In the genomic region with DNA sequence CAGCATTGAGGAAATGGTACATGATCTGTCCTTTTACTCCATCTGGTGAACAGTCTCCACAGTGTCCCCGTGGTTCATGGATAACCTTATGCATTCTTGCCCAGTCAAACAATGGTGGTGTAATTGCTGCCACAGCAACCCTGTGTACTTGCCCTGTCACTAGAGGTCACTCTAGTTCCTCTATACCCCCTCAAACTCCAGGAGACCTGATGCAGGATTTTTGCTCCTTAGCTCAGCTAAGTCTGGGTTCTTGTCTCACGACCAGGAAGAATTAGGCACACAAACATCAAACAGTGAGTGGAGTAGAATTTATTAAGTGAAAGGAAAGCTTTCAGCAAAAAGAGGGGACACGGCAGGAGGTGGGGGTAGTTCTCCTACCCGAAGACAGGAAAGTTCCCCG, we compare ENCODE assay signal across 30 cellular contexts. TPM values are rescaled to one million over a fixed set of nuclear protein-coding genes. Genes with fewer than 3 reads are reported as not detected.
DNase-seq lines count a peak whose midpoint lies in the region; ATAC-seq and TF ChIP-seq lines count a peak whose summit lies in the region.
"Had no signal": no experiment of that assay in that cellular context is flagged by ENCODE, and none has a peak within 500 bp of the region (broad histone marks: within the 10 kb centered on the region; RNA-seq: fewer than 3 reads in every experiment).

No MANE protein-coding gene starts in this region.

- H3K4me1 Mint-ChIP-seq in MCF 10A (ENCODE audit: insufficient read depth, unreplicated experiment) (peaks cover 6% of the 10 kb centered on the region), endodermal cell (peaks cover 2% of the 10 kb centered on the region)
- H3K4me1 Mint-ChIP-seq in activated CD4-positive, alpha-beta memory T cell treated with anti-CD3 and anti-CD28 coated beads for 36 hours (ENCODE audit: low read depth), result no peaks in the 10 kb centered on the region
- H3K4me1 Mint-ChIP-seq: activated CD4-positive, alpha-beta memory T cell treated with anti-CD3 and anti-CD28 coated beads, Interleukin-2, amount 10 ng/mL, durations not matched to agents 7 days and 5 days; T-cell had no signal

- POLR2A ChIA-PET in MCF 10A (lab: Yijun Ruan, JAX), result no interaction called here
- POLR2A ChIA-PET in activated CD4-positive, alpha-beta memory T cell treated with anti-CD3 and anti-CD28 coated beads for 36 hours (lab: Charles Lee), result no interaction called here

- CTCF ChIA-PET in mammary epithelial cell (lab: Charles Lee; ENCODE audit: low non-redundant PET), result interaction anchor here (0.6 kb wide), 2 partner anchors 8 to 168 kb away, joined by 3 read pairs; no protein-coding TSS in a partner anchor
- CTCF ChIA-PET in MCF 10A (lab: Yijun Ruan, JAX), result interaction anchor here (0.7 to 1.1 kb wide), 3 partner anchors 19 to 1503 kb away, joined by 3 to 7 read pairs (median 3); no protein-coding TSS in a partner anchor
- CTCF ChIA-PET in activated CD4-positive, alpha-beta memory T cell treated with anti-CD3 and anti-CD28 coated beads for 36 hours (lab: Charles Lee), result interaction anchor here (0.6 kb wide), 1 partner anchor 129 kb away, joined by 3 read pairs; no protein-coding TSS in a partner anchor

- H3K27ac ChIP-seq in mammary epithelial cell (ENCODE audit: insufficient read depth, low read depth, low read length), result no peak overlapping the region
- H3K27ac ChIP-seq in endodermal cell (ENCODE audit: low read depth, low read length), result no peak overlapping the region
- H3K27ac ChIP-seq: BLaER1, coronary artery, heart right ventricle, Peyer's patch, right atrium auricular region, SJCRH30, tibial nerve had no signal

- no peaks in the 10 kb centered on the region for H3K27me3 Mint-ChIP-seq in MCF 10A (ENCODE audit: insufficient read depth, unreplicated experiment)
- H3K27me3 Mint-ChIP-seq in endodermal cell (ENCODE audit: insufficient read depth), result no peaks in the 10 kb centered on the region
- H3K27me3 Mint-ChIP-seq in activated CD4-positive, alpha-beta memory T cell treated with anti-CD3 and anti-CD28 coated beads for 36 hours, result peaks cover 3% of the 10 kb centered on the region
- H3K27me3 Mint-ChIP-seq: activated CD4-positive, alpha-beta memory T cell treated with anti-CD3 and anti-CD28 coated beads, Interleukin-2, amount 10 ng/mL, durations not matched to agents 7 days and 5 days; memory B cell had no signal

- H3K9me3 ChIP-seq in mammary epithelial cell (replicated peaks; ENCODE audit: insufficient read depth, low read length), result peaks cover 4% of the 10 kb centered on the region
- H3K9me3 ChIP-seq in endodermal cell (ENCODE audit: control insufficient read depth, low read length), result peaks cover 29% of the 10 kb centered on the region
- H3K9me3 ChIP-seq: SJCRH30 had no signal

- H3K36me3 ChIP-seq in mammary epithelial cell (ENCODE audit: insufficient read depth, low read length) (no peaks in the 10 kb centered on the region), endodermal cell (ENCODE audit: control insufficient read depth, insufficient read depth, low read length) (no peaks in the 10 kb centered on the region)
- H3K36me3 ChIP-seq: heart right ventricle, Peyer's patch, right atrium auricular region, SJCRH30, tibial nerve had no signal

- no peak for ATAC-seq in HG03097 (IDR thresholded peaks at IDR 0.05; ENCODE audit: low FRiP score, unreplicated experiment)
- ATAC-seq: activated CD4-positive, CD25-positive, alpha-beta regulatory T cell treated with anti-CD3 and anti-CD28 coated beads, Interleukin-2, amount 50 U/mL, for 24 hours; heart right ventricle; left cardiac atrium; T-cell had no signal

- H3K4me1 ChIP-seq in mammary epithelial cell (ENCODE audit: insufficient read depth, low read length) (no peaks in the 10 kb centered on the region), endodermal cell (ENCODE audit: control insufficient read depth, insufficient read depth, low read length) (no peaks in the 10 kb centered on the region)
- H3K4me1 ChIP-seq: heart right ventricle, Peyer's patch, right atrium auricular region, SJCRH30, tibial nerve had no signal

- intact Hi-C loops in mammary epithelial cell (cut with micrococcal nuclease), result no loop called here
- intact Hi-C loops in MCF 10A (cut with micrococcal nuclease), result no loop called here
- intact Hi-C loops in activated CD4-positive, alpha-beta memory T cell treated with anti-CD3 and anti-CD28 coated beads for 36 hours (cut with micrococcal nuclease), result no loop called here

- H3K27me3 ChIP-seq in mammary epithelial cell (ENCODE audit: insufficient read depth, low read length) (no peaks in the 10 kb centered on the region), endodermal cell (ENCODE audit: control insufficient read depth, insufficient read depth, low read length, poor library complexity, severe bottlenecking) (no peaks in the 10 kb centered on the region)
- H3K27me3 ChIP-seq: BLaER1, heart right ventricle, Peyer's patch, right atrium auricular region, SJCRH30, tibial nerve had no signal

- H3K27ac Mint-ChIP-seq in MCF 10A (ENCODE audit: low read depth, unreplicated experiment), result no peak overlapping the region
- no peak overlapping the region for H3K27ac Mint-ChIP-seq in endodermal cell
- no peak overlapping the region for H3K27ac Mint-ChIP-seq in activated CD4-positive, alpha-beta memory T cell treated with anti-CD3 and anti-CD28 coated beads for 36 hours
- H3K27ac Mint-ChIP-seq: activated CD4-positive, alpha-beta memory T cell treated with anti-CD3 and anti-CD28 coated beads, Interleukin-2, amount 10 ng/mL, durations not matched to agents 7 days and 5 days; memory B cell; T-cell had no signal

- no peaks in the 10 kb centered on the region for H4K20me1 ChIP-seq in mammary epithelial cell (ENCODE audit: insufficient read depth, low read length)
- H4K20me1 ChIP-seq: BLaER1 had no signal

- no peak for TF ChIP-seq POLR2A in NB4 (IDR thresholded peaks at IDR 0.05; ENCODE audit: extremely low read depth, insufficient read length)

- H3K4me3 ChIP-seq in mammary epithelial cell (replicated peaks in 1 of 3; ENCODE audit: insufficient read depth in 1 of 3, low read depth in 2 of 3, low read length in 3 of 3), result no peak overlapping the region
- H3K4me3 ChIP-seq in NB4 (ENCODE audit: low read depth, low read length), result no peak overlapping the region
- H3K4me3 ChIP-seq in endodermal cell (ENCODE audit: low read length), result peak overlapping the region; percentile 58
- H3K4me3 ChIP-seq: BLaER1, coronary artery, heart right ventricle, Peyer's patch, right atrium auricular region, SJCRH30, tibial nerve had no signal

- BruUV-seq in mammary epithelial cell (replicated peaks; lab: Mats Ljungman, UMichigan) (no TSS peak), MCF 10A (replicated peaks; lab: Mats Ljungman, UMichigan) (no TSS peak)

- H3K9me3 Mint-ChIP-seq in MCF 10A (ENCODE audit: unreplicated experiment) (peaks cover 7% of the 10 kb centered on the region), endodermal cell (peaks cover 29% of the 10 kb centered on the region)
- no peaks in the 10 kb centered on the region for H3K9me3 Mint-ChIP-seq in activated CD4-positive, alpha-beta memory T cell treated with anti-CD3 and anti-CD28 coated beads for 36 hours
- H3K9me3 Mint-ChIP-seq: T-cell had no signal

- DNase-seq in mammary epithelial cell (peak; percentile 28), MCF 10A (ENCODE audit: unreplicated experiment) (no peak), NB4 (ENCODE audit: low read depth) (peak; percentile 29), endodermal cell (no peak), AG08396 (ENCODE audit: low spot score) (no peak), kidney glomerular epithelial cell (lab: John Stamatoyannopoulos, UW) (no peak)
- no peak for DNase-seq in activated CD4-positive, alpha-beta memory T cell treated with anti-CD3 and anti-CD28 coated beads for 36 hours
- DNase-seq: activated CD4-positive, alpha-beta memory T cell treated with anti-CD3 and anti-CD28 coated beads, Interleukin-2, amount 10 ng/mL, durations not matched to agents 7 days and 5 days; activated CD8-positive, alpha-beta memory T cell treated with anti-CD3 and anti-CD28 coated beads, Interleukin-2, amount 50 U/mL, for 48 hours; activated naive CD4-positive, alpha-beta T cell treated with anti-CD3 and anti-CD28 coated beads, Interleukin-2, amount 50 U/mL, for 16 hours; anterior cingulate cortex; COR-L47; DND-41; effector memory CD4-positive, alpha-beta T cell; foreskin melanocyte; heart right ventricle; left cardiac atrium; MV-4-11; NCI-H1694 treated with DMSO at 0.1 percent for 48 hours; NCI-H524; Peyer's patch; SJCRH30; T-cell had no signal

- H3K79me2 ChIP-seq in mammary epithelial cell (ENCODE audit: insufficient read depth, low read length), result no peaks in the 10 kb centered on the region

- H2AFZ ChIP-seq in mammary epithelial cell (ENCODE audit: low read depth, low read length), result no peak overlapping the region

- H3K36me3 Mint-ChIP-seq in MCF 10A (ENCODE audit: insufficient read depth, unreplicated experiment) (no peaks in the 10 kb centered on the region), endodermal cell (ENCODE audit: low read depth) (no peaks in the 10 kb centered on the region)
- H3K36me3 Mint-ChIP-seq in activated CD4-positive, alpha-beta memory T cell treated with anti-CD3 and anti-CD28 coated beads for 36 hours, result no peaks in the 10 kb centered on the region

- H3K4me2 ChIP-seq in mammary epithelial cell (ENCODE audit: insufficient read depth, low read depth, low read length), result no peak overlapping the region
- H3K4me2 ChIP-seq: BLaER1 had no signal

- H3K4me3 Mint-ChIP-seq in MCF 10A (ENCODE audit: unreplicated experiment), result no peak overlapping the region
- no peak overlapping the region for H3K4me3 Mint-ChIP-seq in endodermal cell
- no peak overlapping the region for H3K4me3 Mint-ChIP-seq in activated CD4-positive, alpha-beta memory T cell treated with anti-CD3 and anti-CD28 coated beads for 36 hours
- H3K4me3 Mint-ChIP-seq: activated CD4-positive, alpha-beta memory T cell treated with anti-CD3 and anti-CD28 coated beads, Interleukin-2, amount 10 ng/mL, durations not matched to agents 7 days and 5 days; memory B cell; T-cell had no signal

- dilution Hi-C loops in mammary epithelial cell (cut with HindIII; ENCODE audit: low sequenced_read_pairs), result no loop called here

- peak; percentile 21 to 41 for TF ChIP-seq CTCF in mammary epithelial cell (conservative IDR thresholded peaks at IDR 0.05 in 1 of 2, IDR thresholded peaks at IDR 0.05 in 1 of 2; ENCODE audit: extremely low read depth in 1 of 2, insufficient read depth in 1 of 2, low read depth in 1 of 2, low read length in 2 of 2)
- no peak for TF ChIP-seq CTCF in MCF 10A (IDR thresholded peaks at IDR 0.05; ENCODE audit: unreplicated experiment)
- TF ChIP-seq CTCF in NB4 (IDR thresholded peaks at IDR 0.05; ENCODE audit: low read depth, low read length), result no peak
- TF ChIP-seq CTCF in endodermal cell (conservative IDR thresholded peaks at IDR 0.05), result peak; percentile 28

- in situ Hi-C loops in mammary epithelial cell (cut with MboI; ENCODE audit: low sequenced_read_pairs in 2 of 2), result no loop called here

- H3K9ac ChIP-seq in mammary epithelial cell (ENCODE audit: insufficient read depth, low read length) (no peak overlapping the region), endodermal cell (ENCODE audit: extremely low read depth, low read length, poor library complexity, severe bottlenecking) (no peak overlapping the region)
- H3K9ac ChIP-seq: BLaER1 had no signal

- 87% methylated on average over 5 of the region's 5 CpGs for WGBS in mammary epithelial cell (ENCODE audit: low coverage, missing lambda C conversion rate)
- 77 to 86% methylated on average over 3 to 5 of the region's 5 CpGs for WGBS in endodermal cell (ENCODE audit: insufficient coverage in 1 of 2, insufficient read length in 1 of 2), 2 experiments

RNA-seq across cellular contexts. Expression of a gene that starts 24.7 kb away (rescaled TPM):
- total RNA-seq in mammary epithelial cell (10 to 100 TPM; 17.2 to 45.2 TPM), MCF 10A (2022) (46.3 and 50.1 TPM in 2 replicates), endodermal cell (10 to 100 TPM; 28.2 to 32.5 TPM)
- polyA plus RNA-seq in mammary epithelial cell, result 5.8 TPM
- 43.6 TPM for polyA minus RNA-seq in mammary epithelial cell
- polyA plus RNA-seq in endodermal cell (2013, experiment 1 of 2), result 12.3 TPM
- polyA plus RNA-seq in endodermal cell (2013, experiment 2 of 2), result 16.5 TPM
- total RNA-seq in activated CD4-positive, alpha-beta memory T cell treated with anti-CD3 and anti-CD28 coated beads for 36 hours, result 10 to 100 TPM; 17.5 to 17.7 TPM

Comparison
In these comparisons a context has a peak if more than half of its experiments do, and no peak if none do; other contexts are left out.
1. DNase-seq: peak in mammary epithelial cell (single experiment) and NB4 (single experiment); none in MCF 10A (single experiment), endodermal cell (single experiment), AG08396 (single experiment), activated CD4-positive, alpha-beta memory T cell treated with anti-CD3 and anti-CD28 coated beads for 36 hours (single experiment) and kidney glomerular epithelial cell (single experiment).
2. CTCF ChIP-seq: peak in mammary epithelial cell (2 of 2) and endodermal cell (single experiment); none in MCF 10A (single experiment) and NB4 (single experiment).